In the genomic region with DNA sequence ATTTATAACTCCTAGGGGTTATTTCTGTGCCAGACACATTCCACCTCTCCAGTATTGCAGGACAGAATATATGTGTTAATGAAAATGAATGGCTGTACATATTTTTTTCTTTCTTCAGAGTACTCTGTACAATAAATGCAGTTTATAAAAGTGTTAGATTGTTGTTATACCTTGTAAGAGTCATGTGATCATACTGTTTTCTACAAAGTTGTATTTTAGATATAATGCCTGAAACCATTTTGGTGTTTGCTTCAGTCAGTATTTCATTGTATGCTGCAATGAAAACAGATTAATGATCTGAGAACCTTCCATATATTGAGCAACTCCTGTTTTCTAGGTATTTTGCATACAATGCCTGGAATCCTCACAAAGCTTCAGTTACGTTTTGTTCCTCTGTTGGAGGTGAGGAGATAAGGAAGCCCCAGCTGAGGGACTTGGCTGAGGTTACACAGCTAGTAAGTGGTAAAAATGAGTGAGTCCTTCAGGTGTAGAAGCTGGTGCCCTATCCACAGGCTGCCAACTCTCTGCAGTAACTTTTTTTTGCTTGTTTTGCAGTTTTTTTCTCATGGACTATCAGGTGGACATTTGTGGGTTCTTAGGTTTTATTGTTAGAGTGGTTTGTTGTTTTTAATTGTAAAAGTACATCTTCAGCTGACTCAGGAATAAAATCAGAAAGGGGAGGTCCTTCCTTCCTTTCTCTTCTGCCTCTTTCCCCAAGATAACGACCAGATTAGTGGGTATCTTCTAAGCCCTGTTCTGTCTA, we compare ENCODE assay signal across 23 cellular contexts. TPM values are rescaled to one million over a fixed set of nuclear protein-coding genes. Genes with fewer than 3 reads are reported as not detected.
DNase-seq lines count a peak whose midpoint lies in the region; ATAC-seq lines count a peak whose summit lies in the region.
"Had no signal": no experiment of that assay in that cellular context is flagged by ENCODE, and none has a peak within 500 bp of the region (broad histone marks: within the 10 kb centered on the region; RNA-seq: fewer than 3 reads in every experiment).

No MANE protein-coding gene starts in this region.

- peaks cover 3% of the 10 kb centered on the region for H3K36me3 Mint-ChIP-seq in activated naive CD8-positive, alpha-beta T cell
- H3K36me3 Mint-ChIP-seq in activated naive CD8-positive, alpha-beta T cell treated with anti-CD3 and anti-CD28 coated beads, Interleukin-2, amount 50 U/mL, for 24 hours (ENCODE audit: low read depth) = peaks cover 36% of the 10 kb centered on the region
- H3K36me3 Mint-ChIP-seq in T-helper 17 cell (ENCODE audit: low read depth) = peaks cover 4% of the 10 kb centered on the region
- peaks cover 57% of the 10 kb centered on the region for H3K36me3 Mint-ChIP-seq in effector memory CD8-positive, alpha-beta T cell (ENCODE audit: insufficient read depth)

- no peaks in the 10 kb centered on the region for H3K9me3 Mint-ChIP-seq in activated naive CD8-positive, alpha-beta T cell (ENCODE audit: low read depth)
- no peaks in the 10 kb centered on the region for H3K9me3 Mint-ChIP-seq in activated naive CD8-positive, alpha-beta T cell treated with anti-CD3 and anti-CD28 coated beads, Interleukin-2, amount 50 U/mL, for 24 hours
- no peaks in the 10 kb centered on the region for H3K9me3 Mint-ChIP-seq in effector memory CD8-positive, alpha-beta T cell
- H3K9me3 Mint-ChIP-seq: CD4-positive, alpha-beta T cell had no signal

- H3K27me3 Mint-ChIP-seq in activated naive CD8-positive, alpha-beta T cell = no peaks in the 10 kb centered on the region
- no peaks in the 10 kb centered on the region for H3K27me3 Mint-ChIP-seq in activated naive CD8-positive, alpha-beta T cell treated with anti-CD3 and anti-CD28 coated beads, Interleukin-2, amount 50 U/mL, for 24 hours
- no peaks in the 10 kb centered on the region for H3K27me3 Mint-ChIP-seq in T-helper 17 cell
- H3K27me3 Mint-ChIP-seq in effector memory CD8-positive, alpha-beta T cell = no peaks in the 10 kb centered on the region
- H3K27me3 Mint-ChIP-seq: CD4-positive, alpha-beta T cell had no signal

- H3K27ac Mint-ChIP-seq in activated naive CD8-positive, alpha-beta T cell = peak overlapping the region; percentile 54
- H3K27ac Mint-ChIP-seq in activated naive CD8-positive, alpha-beta T cell treated with anti-CD3 and anti-CD28 coated beads, Interleukin-2, amount 50 U/mL, for 24 hours = no peak overlapping the region
- H3K27ac Mint-ChIP-seq in T-helper 17 cell = peak overlapping the region; percentile 37
- peak overlapping the region; percentile 17 to 44 for H3K27ac Mint-ChIP-seq in effector memory CD8-positive, alpha-beta T cell
- H3K27ac Mint-ChIP-seq: CD4-positive, alpha-beta T cell had no signal

- H3K4me1 Mint-ChIP-seq in activated naive CD8-positive, alpha-beta T cell (ENCODE audit: low read depth) = no peaks in the 10 kb centered on the region
- H3K4me1 Mint-ChIP-seq in activated naive CD8-positive, alpha-beta T cell treated with anti-CD3 and anti-CD28 coated beads, Interleukin-2, amount 50 U/mL, for 24 hours = no peaks in the 10 kb centered on the region
- peaks cover 2% of the 10 kb centered on the region for H3K4me1 Mint-ChIP-seq in T-helper 17 cell
- no peaks in the 10 kb centered on the region for H3K4me1 Mint-ChIP-seq in effector memory CD8-positive, alpha-beta T cell (ENCODE audit: low read depth in 2 of 2)

- no peak overlapping the region for H3K4me3 Mint-ChIP-seq in activated naive CD8-positive, alpha-beta T cell
- no peak overlapping the region for H3K4me3 Mint-ChIP-seq in activated naive CD8-positive, alpha-beta T cell treated with anti-CD3 and anti-CD28 coated beads, Interleukin-2, amount 50 U/mL, for 24 hours
- H3K4me3 Mint-ChIP-seq in T-helper 17 cell = no peak overlapping the region
- H3K4me3 Mint-ChIP-seq in effector memory CD8-positive, alpha-beta T cell = no peak overlapping the region
- H3K4me3 Mint-ChIP-seq: CD4-positive, alpha-beta T cell had no signal

- no peak for DNase-seq in activated naive CD8-positive, alpha-beta T cell treated with anti-CD3 and anti-CD28 coated beads, Interleukin-2, amount 50 U/mL, for 24 hours
- no peak for DNase-seq in T-helper 17 cell
- no peak for DNase-seq in effector memory CD8-positive, alpha-beta T cell
- no peak for DNase-seq in NCI-H2171 (lab: John Stamatoyannopoulos, UW)
- no peak for DNase-seq in NCI-H1105 treated with DMSO at 0.1 percent for 48 hours (lab: John Stamatoyannopoulos, UW)
- DNase-seq: ACHN; Caco-2; CD4-positive, alpha-beta T cell; DMS 273 treated with DMSO at 0.1 percent for 48 hours; DMS79 treated with DMSO at 0.1 percent for 48 hours; H7; KG1; NCI-H1105; NCI-H2081; NCI-H2171 treated with DMSO at 0.1 percent for 48 hours; NCI-H524 treated with DMSO at 0.1 percent for 48 hours; NCI-H82 had no signal

- no peaks in the 10 kb centered on the region for H3K9me3 ChIP-seq in T-helper 17 cell (ENCODE audit: control insufficient read depth, low read length, poor library complexity, severe bottlenecking)
- H3K9me3 ChIP-seq: BLaER1, Caco-2, SJSA1 had no signal

- no peak for ATAC-seq in activated naive CD8-positive, alpha-beta T cell treated with anti-CD3 and anti-CD28 coated beads, Interleukin-2, amount 50 U/mL, for 24 hours
- ATAC-seq in T-helper 17 cell (no peak), HG03135 (IDR thresholded peaks at IDR 0.05; ENCODE audit: unreplicated experiment) (no peak)
- no peak for ATAC-seq in effector memory CD8-positive, alpha-beta T cell (replicated peaks)
- ATAC-seq: GM12878, Right ventricle myocardium inferior had no signal

RNA-seq across cellular contexts. Expression of gene PDCD2, which starts 11.6 kb away (rescaled TPM):
- 10 to 100 TPM; 48.2 to 49.5 TPM for total RNA-seq in T-helper 17 cell

RNA-seq across cellular contexts. Expression of gene TBP, which starts 18.7 kb away (rescaled TPM):
- total RNA-seq in T-helper 17 cell = 10 to 100 TPM; 14.0 to 14.4 TPM

RNA-seq across cellular contexts. Expression of gene PSMB1, which starts 19.8 kb away (rescaled TPM):
- total RNA-seq in T-helper 17 cell = 10 to 100 TPM; 88.0 to 98.7 TPM
